In the genomic region with DNA sequence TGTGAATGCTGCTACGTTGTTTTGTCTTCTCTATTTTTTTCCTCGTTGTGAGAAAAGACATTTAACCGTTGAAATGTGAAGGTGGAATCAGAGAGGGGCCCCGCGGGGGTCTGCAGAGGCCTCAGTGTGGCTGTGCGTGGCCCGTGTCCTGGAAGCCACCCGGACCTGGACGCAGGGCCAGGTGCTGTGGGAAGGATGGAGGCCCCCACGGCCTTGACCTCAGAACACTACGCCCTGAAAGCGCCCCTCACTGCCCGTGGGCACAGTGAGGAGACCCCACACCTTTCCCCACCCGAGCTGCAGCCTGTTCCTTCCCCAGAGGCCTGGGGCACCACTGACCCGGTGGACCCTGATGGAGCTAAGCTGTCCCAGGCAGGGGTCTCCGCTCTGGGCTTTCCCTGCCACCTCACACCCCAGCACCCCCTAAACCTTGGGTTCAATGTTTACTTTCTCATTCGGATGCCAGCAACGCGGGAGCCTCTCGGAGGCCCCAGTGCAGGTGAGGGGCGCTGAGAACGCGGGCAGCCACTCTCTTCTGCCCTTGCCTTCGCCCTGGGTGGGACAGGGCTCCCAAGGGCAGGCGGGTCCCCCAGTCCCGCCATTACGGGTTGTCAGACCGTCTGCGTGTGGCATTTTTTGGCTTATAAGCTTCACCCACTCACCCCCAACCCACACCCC, we compare ENCODE assay signal across 22 cellular contexts. TPM values are rescaled to one million over a fixed set of nuclear protein-coding genes. Genes with fewer than 3 reads are reported as not detected.
"Had no signal": no experiment of that assay in that cellular context is flagged by ENCODE, and none has a peak within 500 bp of the region (broad histone marks: within the 10 kb centered on the region; RNA-seq: fewer than 3 reads in every experiment).

No MANE protein-coding gene starts in this region.

- H3K27me3 Mint-ChIP-seq: activated CD4-positive, alpha-beta T cell treated with anti-CD3 and anti-CD28 coated beads for 36 hours; activated naive CD8-positive, alpha-beta T cell treated with anti-CD3 and anti-CD28 coated beads for 36 hours; dendritic cell treated with granulocyte-macrophage colony-stimulating factor and Interleukin-4, amounts not matched to agents 40 ng/mL and 50 ng/mL, for 4 days had no signal

- H3K27me3 ChIP-seq: esophagus squamous epithelium, heart right ventricle, ovary, tibial nerve, uterus had no signal

- H3K4me3 Mint-ChIP-seq: activated CD4-positive, alpha-beta T cell treated with anti-CD3 and anti-CD28 coated beads for 36 hours; activated naive CD8-positive, alpha-beta T cell treated with anti-CD3 and anti-CD28 coated beads for 36 hours; dendritic cell treated with granulocyte-macrophage colony-stimulating factor and Interleukin-4, amounts not matched to agents 40 ng/mL and 50 ng/mL, for 4 days; neural crest cell; T-helper 2 cell treated with Interferon-gamma antibody and Interleukin-4, amounts not matched to agents 5 μg/mL and 100 μg/mL, for 36 hours; WTC11 had no signal

- DNase-seq: activated CD4-positive, alpha-beta T cell treated with anti-CD3 and anti-CD28 coated beads for 36 hours; activated CD4-positive, alpha-beta T cell treated with anti-CD3 and anti-CD28 coated beads, Interleukin-2, amount 50 U/mL, for 48 hours; activated naive CD8-positive, alpha-beta T cell treated with anti-CD3 and anti-CD28 coated beads for 36 hours; amniotic stem cell; effector CD8-positive, alpha-beta T cell; esophagus squamous epithelium; heart right ventricle; left ventricle myocardium superior; ovary; psoas muscle; right cardiac atrium; stimulated activated CD4-positive, alpha-beta T cell treated with anti-CD3 and anti-CD28 coated beads, Interleukin-15, amount 100 ng/mL, for 24 hours; stimulated activated CD4-positive, alpha-beta T cell treated with anti-CD3 and anti-CD28 coated beads, Interleukin-2, amount 100 ng/mL, for 48 hours; uterus had no signal

- H3K4me1 Mint-ChIP-seq: activated naive CD8-positive, alpha-beta T cell treated with anti-CD3 and anti-CD28 coated beads for 36 hours; neural crest cell; WTC11 had no signal

- H3K27ac Mint-ChIP-seq: activated CD4-positive, alpha-beta T cell treated with anti-CD3 and anti-CD28 coated beads for 36 hours; activated naive CD8-positive, alpha-beta T cell treated with anti-CD3 and anti-CD28 coated beads for 36 hours; dendritic cell treated with granulocyte-macrophage colony-stimulating factor and Interleukin-4, amounts not matched to agents 40 ng/mL and 50 ng/mL, for 4 days; T-helper 2 cell treated with Interferon-gamma antibody and Interleukin-4, amounts not matched to agents 5 μg/mL and 100 μg/mL, for 36 hours; WTC11 had no signal

- H3K9me3 Mint-ChIP-seq: activated naive CD8-positive, alpha-beta T cell treated with anti-CD3 and anti-CD28 coated beads for 36 hours; dendritic cell treated with granulocyte-macrophage colony-stimulating factor and Interleukin-4, amounts not matched to agents 40 ng/mL and 50 ng/mL, for 4 days; neural crest cell; T-helper 2 cell treated with Interferon-gamma antibody and Interleukin-4, amounts not matched to agents 5 μg/mL and 100 μg/mL, for 36 hours; WTC11 had no signal

- H3K36me3 ChIP-seq: ovary, uterus had no signal

- ATAC-seq: activated CD4-positive, alpha-beta T cell treated with anti-CD3 and anti-CD28 coated beads for 36 hours; right cardiac atrium; WTC11 had no signal

- H3K4me3 ChIP-seq: esophagus squamous epithelium, heart right ventricle, ovary, psoas muscle, skin epidermis, tibial nerve, uterus had no signal

- H3K9me3 ChIP-seq: esophagus squamous epithelium, heart right ventricle, ovary, psoas muscle, tibial nerve, uterus had no signal

- H3K4me1 ChIP-seq: esophagus squamous epithelium, tibial nerve, uterus had no signal

- H3K27ac ChIP-seq: esophagus squamous epithelium, ovary, psoas muscle, skin epidermis, uterus had no signal

RNA-seq across cellular contexts. Expression of gene HPD, which starts 27.9 kb away (rescaled TPM):
- total RNA-seq: activated CD4-positive, alpha-beta T cell treated with anti-CD3 and anti-CD28 coated beads for 36 hours; activated naive CD8-positive, alpha-beta T cell treated with anti-CD3 and anti-CD28 coated beads for 36 hours; chondrocyte; mononuclear cell had no signal
